23 cellular contexts compared by ENCODE assay signal in genomic region chr5:110477923-110478322, GRCh38.
A peak's percentile ranks its signal among the peaks of the same experiment; 100 is the strongest.
DNase-seq lines count a peak whose midpoint lies in the region; ATAC-seq and TF ChIP-seq lines count a peak whose summit lies in the region.
"Had no signal": no experiment of that assay in that cellular context is flagged by ENCODE, and none has a peak within 500 bp of the region (broad histone marks: within the 10 kb centered on the region; RNA-seq: fewer than 3 reads in every experiment).

No MANE protein-coding gene starts in this region.

- H3K9ac ChIP-seq in adipocyte (ENCODE audit: low read length) = no peak overlapping the region
- H3K9ac ChIP-seq in smooth muscle cell (ENCODE audit: low read depth) = peak overlapping the region; percentile 23
- H3K9ac ChIP-seq: BLaER1 had no signal

- peaks cover 15% of the 10 kb centered on the region for H3K9me3 ChIP-seq in adipocyte (ENCODE audit: control insufficient read depth, low read length)
- no peaks in the 10 kb centered on the region for H3K9me3 ChIP-seq in smooth muscle cell (replicated peaks; ENCODE audit: low read depth)
- H3K9me3 ChIP-seq in heart right ventricle = peaks cover 0 to 18% (median 5%) of the 10 kb centered on the region in 11 donors
- H3K9me3 ChIP-seq: BLaER1, psoas muscle had no signal

- intact Hi-C loops in heart right ventricle (cut with DNase I) = no loop called here

- no peak overlapping the region for H2AFZ ChIP-seq in smooth muscle cell (ENCODE audit: low read depth)

- H3K27me3 Mint-ChIP-seq in activated naive CD8-positive, alpha-beta T cell treated with anti-CD3 and anti-CD28 coated beads, Interleukin-2, amount 50 U/mL, for 24 hours = no peaks in the 10 kb centered on the region
- H3K27me3 Mint-ChIP-seq: activated CD4-positive, alpha-beta memory T cell treated with anti-CD3 and anti-CD28 coated beads for 36 hours; activated naive CD4-positive, alpha-beta T cell treated with anti-CD3 and anti-CD28 coated beads, Interleukin-2, amount 10 ng/mL, durations not matched to agents 7 days and 5 days; activated T-cell treated with anti-CD3 and anti-CD28 coated beads, Interleukin-2, amount 50 U/mL, for 24 hours; memory B cell had no signal

- H3K27ac ChIP-seq in smooth muscle cell (ENCODE audit: low read depth) (peak overlapping the region; percentile 78), heart right ventricle (no peak overlapping the region)
- H3K27ac ChIP-seq: BLaER1, psoas muscle, WERI-Rb-1 had no signal

- ATAC-seq in GM19452 (IDR thresholded peaks at IDR 0.05; ENCODE audit: unreplicated experiment) (no peak), GM21825 (IDR thresholded peaks at IDR 0.05; ENCODE audit: unreplicated experiment) (no peak), heart right ventricle (no peak)
- ATAC-seq in activated naive CD8-positive, alpha-beta T cell treated with anti-CD3 and anti-CD28 coated beads, Interleukin-2, amount 50 U/mL, for 24 hours = no peak
- ATAC-seq: psoas muscle; stimulated activated effector memory CD8-positive, alpha-beta T cell treated with anti-CD3 and anti-CD28 coated beads, Interleukin-12 subunit alpha, Interleukin-12 subunit beta, amount 100 ng/mL, for 72 hours had no signal

- H3K4me1 ChIP-seq in adipocyte (ENCODE audit: control insufficient read depth, insufficient read depth, low read length) (peaks cover 12% of the 10 kb centered on the region), smooth muscle cell (ENCODE audit: low read depth) (peaks cover 16% of the 10 kb centered on the region), heart right ventricle (no peaks in the 10 kb centered on the region)
- H3K4me1 ChIP-seq: BLaER1, psoas muscle had no signal

- H3K79me2 ChIP-seq in smooth muscle cell (ENCODE audit: low read depth) = no peaks in the 10 kb centered on the region

- H3K9me3 Mint-ChIP-seq in activated naive CD8-positive, alpha-beta T cell treated with anti-CD3 and anti-CD28 coated beads, Interleukin-2, amount 50 U/mL, for 24 hours = peaks cover 9% of the 10 kb centered on the region
- H3K9me3 Mint-ChIP-seq: activated naive CD4-positive, alpha-beta T cell treated with anti-CD3 and anti-CD28 coated beads, Interleukin-2, amount 10 ng/mL, durations not matched to agents 7 days and 5 days; nephron; T-helper 1 cell treated with Interleukin-12 subunit alpha and Interleukin-12 subunit beta and Interleukin-4 antibody, amounts not matched to agents 30 μg/mL and 1 μg/mL, for 36 hours had no signal

- H3K4me3 ChIP-seq in adipocyte (ENCODE audit: low read length) (no peak overlapping the region), smooth muscle cell (no peak overlapping the region), heart right ventricle (no peak overlapping the region)
- H3K4me3 ChIP-seq: BLaER1, psoas muscle, thoracic aorta had no signal

- H3K4me2 ChIP-seq in smooth muscle cell = peak overlapping the region; percentile 68
- H3K4me2 ChIP-seq: BLaER1 had no signal

- no peaks in the 10 kb centered on the region for H3F3A ChIP-seq in smooth muscle cell (ENCODE audit: low read depth)

- H3K4me3 Mint-ChIP-seq in activated naive CD8-positive, alpha-beta T cell treated with anti-CD3 and anti-CD28 coated beads, Interleukin-2, amount 50 U/mL, for 24 hours = no peak overlapping the region
- H3K4me3 Mint-ChIP-seq: activated CD4-positive, alpha-beta memory T cell treated with anti-CD3 and anti-CD28 coated beads for 36 hours; activated naive CD4-positive, alpha-beta T cell treated with anti-CD3 and anti-CD28 coated beads, Interleukin-2, amount 10 ng/mL, durations not matched to agents 7 days and 5 days; activated T-cell treated with anti-CD3 and anti-CD28 coated beads, Interleukin-2, amount 50 U/mL, for 24 hours; memory B cell; nephron; stimulated activated effector memory CD8-positive, alpha-beta T cell treated with anti-CD3 and anti-CD28 coated beads, Interleukin-12 subunit alpha, Interleukin-12 subunit beta, amount 100 ng/mL, for 72 hours; T-helper 1 cell treated with Interleukin-12 subunit alpha and Interleukin-12 subunit beta and Interleukin-4 antibody, amounts not matched to agents 30 μg/mL and 1 μg/mL, for 36 hours had no signal

- H3K36me3 ChIP-seq in adipocyte (ENCODE audit: control insufficient read depth, insufficient read depth, low read length, severe bottlenecking) (no peaks in the 10 kb centered on the region), smooth muscle cell (ENCODE audit: low read depth) (no peaks in the 10 kb centered on the region), heart right ventricle (no peaks in the 10 kb centered on the region)
- H3K36me3 ChIP-seq: BLaER1, thoracic aorta, WERI-Rb-1 had no signal

- WGBS in smooth muscle cell (ENCODE audit: low lambda C conversion rate) = 51% methylated on average over 3 of the region's 3 CpGs
- WGBS in heart right ventricle, 2 donors = 81 to 85% methylated on average over 3 of the region's 3 CpGs

- H3K27ac Mint-ChIP-seq in activated naive CD8-positive, alpha-beta T cell treated with anti-CD3 and anti-CD28 coated beads, Interleukin-2, amount 50 U/mL, for 24 hours = no peak overlapping the region
- H3K27ac Mint-ChIP-seq: activated CD4-positive, alpha-beta memory T cell treated with anti-CD3 and anti-CD28 coated beads for 36 hours; activated naive CD4-positive, alpha-beta T cell treated with anti-CD3 and anti-CD28 coated beads, Interleukin-2, amount 10 ng/mL, durations not matched to agents 7 days and 5 days; activated T-cell treated with anti-CD3 and anti-CD28 coated beads, Interleukin-2, amount 50 U/mL, for 24 hours; memory B cell; nephron; stimulated activated effector memory CD8-positive, alpha-beta T cell treated with anti-CD3 and anti-CD28 coated beads, Interleukin-12 subunit alpha, Interleukin-12 subunit beta, amount 100 ng/mL, for 72 hours; T-helper 1 cell treated with Interleukin-12 subunit alpha and Interleukin-12 subunit beta and Interleukin-4 antibody, amounts not matched to agents 30 μg/mL and 1 μg/mL, for 36 hours had no signal

- DNase-seq in HT1080 (ENCODE audit: low read depth) (peak; percentile 1), adipocyte (ENCODE audit: low read depth) (peak; percentile 71), fibroblast of peridontal ligament (ENCODE audit: extremely low read depth) (peak; percentile 6), smooth muscle cell (lab: John Stamatoyannopoulos, UW; ENCODE audit: unreplicated experiment) (no peak), heart right ventricle (no peak)
- no peak for DNase-seq in activated naive CD8-positive, alpha-beta T cell treated with anti-CD3 and anti-CD28 coated beads, Interleukin-2, amount 50 U/mL, for 24 hours
- DNase-seq: activated CD4-positive, alpha-beta memory T cell treated with anti-CD3 and anti-CD28 coated beads for 36 hours; activated naive CD4-positive, alpha-beta T cell treated with anti-CD3 and anti-CD28 coated beads, Interleukin-2, amount 10 ng/mL, durations not matched to agents 7 days and 5 days; activated T-cell treated with anti-CD3 and anti-CD28 coated beads, Interleukin-2, amount 50 U/mL, for 24 hours; GDM1; kidney; NCI-H345; NK-92 treated with Interleukin-12 subunit alpha and Interleukin-12 subunit beta, amount 100 ng/mL, for 24 hours; psoas muscle; WERI-Rb-1 had no signal

- H3K27me3 ChIP-seq in adipocyte (replicated peaks; ENCODE audit: control insufficient read depth, insufficient read depth, low read length) (no peaks in the 10 kb centered on the region), smooth muscle cell (ENCODE audit: low read depth) (no peaks in the 10 kb centered on the region), heart right ventricle (no peaks in the 10 kb centered on the region)
- H3K27me3 ChIP-seq: BLaER1 had no signal

- H3K4me1 Mint-ChIP-seq in activated naive CD8-positive, alpha-beta T cell treated with anti-CD3 and anti-CD28 coated beads, Interleukin-2, amount 50 U/mL, for 24 hours = no peaks in the 10 kb centered on the region
- H3K4me1 Mint-ChIP-seq: activated naive CD4-positive, alpha-beta T cell treated with anti-CD3 and anti-CD28 coated beads, Interleukin-2, amount 10 ng/mL, durations not matched to agents 7 days and 5 days; memory B cell; stimulated activated effector memory CD8-positive, alpha-beta T cell treated with anti-CD3 and anti-CD28 coated beads, Interleukin-12 subunit alpha, Interleukin-12 subunit beta, amount 100 ng/mL, for 72 hours had no signal

- H4K20me1 ChIP-seq in smooth muscle cell (ENCODE audit: low read depth) = no peaks in the 10 kb centered on the region
- H4K20me1 ChIP-seq: BLaER1 had no signal

- no peaks in the 10 kb centered on the region for H3K36me3 Mint-ChIP-seq in activated naive CD8-positive, alpha-beta T cell treated with anti-CD3 and anti-CD28 coated beads, Interleukin-2, amount 50 U/mL, for 24 hours (ENCODE audit: low read depth)
- H3K36me3 Mint-ChIP-seq: activated CD4-positive, alpha-beta memory T cell treated with anti-CD3 and anti-CD28 coated beads for 36 hours; activated naive CD4-positive, alpha-beta T cell treated with anti-CD3 and anti-CD28 coated beads, Interleukin-2, amount 10 ng/mL, durations not matched to agents 7 days and 5 days; memory B cell; stimulated activated effector memory CD8-positive, alpha-beta T cell treated with anti-CD3 and anti-CD28 coated beads, Interleukin-12 subunit alpha, Interleukin-12 subunit beta, amount 100 ng/mL, for 72 hours had no signal

- TF ChIP-seq CTCF in smooth muscle cell (IDR thresholded peaks at IDR 0.05; ENCODE audit: borderline replicate concordance, insufficient read depth, poor library complexity, severe bottlenecking) (no peak), heart right ventricle (IDR thresholded peaks at IDR 0.05) (no peak)

Comparison
In these comparisons a context has a peak if more than half of its experiments do, and no peak if none do; other contexts are left out.
1. DNase-seq: peak in HT1080 (single experiment), adipocyte (single experiment) and fibroblast of peridontal ligament (single experiment); none in smooth muscle cell (single experiment), heart right ventricle (0 of 2) and activated naive CD8-positive, alpha-beta T cell treated with anti-CD3 and anti-CD28 coated beads, Interleukin-2, amount 50 U/mL, for 24 hours (single experiment).